Comparison of ENCODE assay signal across 4 cellular contexts in the genomic region with DNA sequence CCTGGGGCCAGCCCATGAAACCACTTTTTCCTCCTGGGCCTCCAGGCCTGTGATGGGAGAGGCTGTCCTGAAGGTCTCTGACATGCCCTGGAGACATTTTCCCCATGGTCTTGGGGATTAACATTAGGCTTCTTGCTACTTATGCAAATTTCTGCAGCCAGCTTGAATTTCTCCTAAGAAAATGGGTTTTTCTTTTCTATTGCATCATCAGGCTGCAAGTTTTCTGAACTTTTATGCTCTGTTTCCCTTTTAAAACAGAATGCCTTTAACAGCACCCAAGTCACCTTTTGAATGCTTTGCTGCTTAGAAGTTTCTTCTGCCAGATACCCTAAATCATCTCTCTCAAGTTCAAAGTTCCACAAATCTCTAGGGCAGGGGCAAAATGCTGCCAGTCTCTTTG.
DNase-seq lines count a peak whose midpoint lies in the region; ATAC-seq, FAIRE-seq and TF ChIP-seq lines count a peak whose summit lies in the region.
"Not testable (repeated sequence)": the region's sequence is repeated elsewhere in the genome, so short reads cannot be mapped to it uniquely, and the experiment has no call there.

No MANE protein-coding gene starts in this region.

- not testable (repeated sequence) for H3K27ac ChIP-seq in HEK293 (ENCODE audit: extremely low read depth, low read depth, low read length); K562 (ENCODE audit: extremely low read depth, low read depth, low read length); HepG2 (ENCODE audit: extremely low read length, insufficient read depth, low read length)

- not testable (repeated sequence) for H3K4me3 ChIP-seq in HEK293 (ENCODE audit: low read depth, low read length); K562; HepG2 (replicated peaks in 1 of 3; ENCODE audit: insufficient read depth in 1 of 3, low read depth in 2 of 3, low read length in 3 of 3)

- not testable (repeated sequence) for H3K4me3 Mint-ChIP-seq in natural killer cell treated with Interleukin-12 subunit alpha and Interleukin-12 subunit beta and Interleukin-15 and Interleukin-18, amount 100 ng/mL, for 72 hours

- not testable (repeated sequence) for H3K36me3 ChIP-seq in HEK293 (ENCODE audit: control insufficient read depth in 2 of 2, insufficient read depth in 1 of 2, low read length in 2 of 2); K562 (ENCODE audit: control insufficient read depth, insufficient read depth, low read length); HepG2 (replicated peaks in 1 of 2; ENCODE audit: control insufficient read depth in 1 of 2, insufficient read depth in 2 of 2, low read length in 2 of 2)

- not testable (repeated sequence) for H3K9me3 ChIP-seq in HEK293 (ENCODE audit: control insufficient read depth, insufficient read depth, low read depth, low read length); K562 (replicated peaks; ENCODE audit: control insufficient read depth, insufficient read depth, low read depth, low read length); HepG2 (ENCODE audit: low read length)

- peaks cover 20 to 21% of the 10 kb centered on the region in 2 donors for H3K4me1 Mint-ChIP-seq in natural killer cell treated with Interleukin-12 subunit alpha and Interleukin-12 subunit beta and Interleukin-15 and Interleukin-18, amount 100 ng/mL, for 72 hours (ENCODE audit: low read depth in 2 of 2)

- not testable (repeated sequence) for H3K9me3 Mint-ChIP-seq in natural killer cell treated with Interleukin-12 subunit alpha and Interleukin-12 subunit beta and Interleukin-15 and Interleukin-18, amount 100 ng/mL, for 72 hours

- not testable (repeated sequence) for H3K9me1 ChIP-seq in K562 (ENCODE audit: control insufficient read depth, insufficient read depth, low read length)

- not testable (repeated sequence) for BruUV-seq in K562 (replicated peaks; lab: Mats Ljungman, UMichigan); HepG2 (replicated peaks; lab: Mats Ljungman, UMichigan)

- not testable (repeated sequence) for H3K4me2 ChIP-seq in K562 (ENCODE audit: insufficient read depth, low read length); HepG2 (ENCODE audit: low read depth, low read length)

- peaks cover 4 to 10% of the 10 kb centered on the region in 2 experiments; a peak in 1 of 5 replicates for H3K27me3 ChIP-seq in K562 (ENCODE audit: control insufficient read depth in 2 of 2, insufficient read depth in 2 of 2, low read length in 2 of 2)
- H3K27me3 ChIP-seq in HepG2 (ENCODE audit: control insufficient read depth in 1 of 2, insufficient read depth in 2 of 2, low read length in 2 of 2), result not testable (repeated sequence)

- not testable (repeated sequence) for H4K20me1 ChIP-seq in K562 (replicated peaks; ENCODE audit: control insufficient read depth, insufficient read depth, low read length); HepG2 (ENCODE audit: insufficient read depth, low read length)

- intact Hi-C loops in K562 (cut with micrococcal nuclease); HepG2 (cut with micrococcal nuclease; ENCODE audit: unreplicated experiment): not testable (repeated sequence)

- not testable (repeated sequence) for H3K79me2 ChIP-seq in K562 (ENCODE audit: control insufficient read depth, insufficient read depth, low read length); HepG2 (ENCODE audit: insufficient read depth, low read length)

- not testable (repeated sequence) for ATAC-seq in K562; HepG2; natural killer cell treated with Interleukin-12 subunit alpha and Interleukin-12 subunit beta and Interleukin-15 and Interleukin-18, amount 100 ng/mL, for 72 hours

- CTCF ChIA-PET in HEK293 (lab: Yijun Ruan, JAX); K562 (lab: Yijun Ruan, JAX; ENCODE audit: low intra/inter-chr PET ratio); HepG2 (lab: Yijun Ruan, JAX; ENCODE audit: low intra/inter-chr PET ratio, low total read pairs): not testable (repeated sequence)

- peaks cover 11% of the 10 kb centered on the region for H3K36me3 Mint-ChIP-seq in natural killer cell treated with Interleukin-12 subunit alpha and Interleukin-12 subunit beta and Interleukin-15 and Interleukin-18, amount 100 ng/mL, for 72 hours

- FAIRE-seq in K562 (lab: Jason Lieb, UNC); HepG2 (lab: Jason Lieb, UNC): not testable (repeated sequence)

- H3K4me1 ChIP-seq in HEK293 (ENCODE audit: control insufficient read depth, insufficient read depth, low read length); K562 (replicated peaks in 1 of 2; ENCODE audit: control insufficient read depth in 2 of 2, insufficient read depth in 2 of 2, low read length in 2 of 2); HepG2 (ENCODE audit: insufficient read depth, low read length): not testable (repeated sequence)

- not testable (repeated sequence) for TF ChIP-seq POLR2A in K562 (conservative IDR thresholded peaks at IDR 0.05); HepG2 (IDR thresholded peaks at IDR 0.05; ENCODE audit: insufficient read depth in 1 of 2, low read depth in 2 of 2, low read length in 2 of 2)

- H2AFZ ChIP-seq in K562 (ENCODE audit: low read depth, low read length); HepG2 (ENCODE audit: low read length): not testable (repeated sequence)

- not testable (repeated sequence) for TF ChIP-seq EP300 in K562 (IDR thresholded peaks at IDR 0.05; ENCODE audit: low read length); HepG2 (IDR thresholded peaks at IDR 0.05; ENCODE audit: low read depth in 2 of 2, low read length in 2 of 2); HepG2 (CRISPR knock-in tag; IDR thresholded peaks at IDR 0.05; ENCODE audit: borderline replicate concordance)

- not testable (repeated sequence) for DNase-seq in K562 (ENCODE audit: extremely low read depth in 1 of 4, low spot score in 3 of 4); HepG2 (ENCODE audit: low spot score)
- DNase-seq in natural killer cell treated with Interleukin-12 subunit alpha and Interleukin-12 subunit beta and Interleukin-15 and Interleukin-18, amount 100 ng/mL, for 72 hours (ENCODE audit: low spot score), result peak; percentile 1

- H3K27ac Mint-ChIP-seq in natural killer cell treated with Interleukin-12 subunit alpha and Interleukin-12 subunit beta and Interleukin-15 and Interleukin-18, amount 100 ng/mL, for 72 hours, result not testable (repeated sequence)

- H3K9ac ChIP-seq in K562 (ENCODE audit: insufficient read depth in 1 of 2, low read depth in 2 of 2, low read length in 2 of 2); HepG2 (ENCODE audit: insufficient read depth, low read depth, low read length): not testable (repeated sequence)

- TF ChIP-seq CTCF in HEK293 (tag by site-specific recombination; IDR thresholded peaks at IDR 0.05); K562 (IDR thresholded peaks at IDR 0.05 in 2 of 3, conservative IDR thresholded peaks at IDR 0.05 in 1 of 3; ENCODE audit: insufficient read depth in 2 of 3, low read depth in 1 of 3, low read length in 3 of 3); HepG2 (CRISPR knock-in tag; IDR thresholded peaks at IDR 0.05): not testable (repeated sequence)

- POLR2A ChIA-PET in HEK293 (lab: Yijun Ruan, JAX); K562 (lab: Yijun Ruan, JAX); HepG2 (lab: Yijun Ruan, JAX): not testable (repeated sequence)

- H3K27me3 Mint-ChIP-seq in natural killer cell treated with Interleukin-12 subunit alpha and Interleukin-12 subunit beta and Interleukin-15 and Interleukin-18, amount 100 ng/mL, for 72 hours, result not testable (repeated sequence)

- TF ChIP-seq RAD21 in K562 (CRISPR knock-in tag; conservative IDR thresholded peaks at IDR 0.05 in 1 of 2, IDR thresholded peaks at IDR 0.05 in 1 of 2); HepG2 (CRISPR knock-in tag; IDR thresholded peaks at IDR 0.05): not testable (repeated sequence)

- in situ Hi-C loops in K562 (cut with MboI); HepG2 (cut with HindIII; ENCODE audit: extremely low pct_ligation_motif_present, low pct_unique_long_range_greater_than_20kb): not testable (repeated sequence)

TF ChIP-seq in HEK293, 187 proteins besides CTCF, POLR2A, EP300 and RAD21:
- peak; percentile 84 for TF ChIP-seq ZNF585B (tag by site-specific recombination; IDR thresholded peaks at IDR 0.05)

TF ChIP-seq in K562, 482 proteins besides CTCF, POLR2A, EP300 and RAD21 (continues in another document):
- peak; percentile 61 for TF ChIP-seq ATF3 (IDR thresholded peaks at IDR 0.05)
- TF ChIP-seq ATF3 (CRISPR knock-in tag; conservative IDR thresholded peaks at IDR 0.05), result not testable (repeated sequence)
- TF ChIP-seq CEBPB (tag; IDR thresholded peaks at IDR 0.05), result peak; percentile 37

TF ChIP-seq in HepG2, 621 proteins besides CTCF, POLR2A, EP300 and RAD21:
- TF ChIP-seq ATF7 (IDR thresholded peaks at IDR 0.05), result peak; percentile 30; the same call in 1 of the 2 replicates
- not testable (repeated sequence) for TF ChIP-seq ATF7 (CRISPR knock-in tag; IDR thresholded peaks at IDR 0.05)
